19 cellular contexts compared by ENCODE assay signal in the genomic region with DNA sequence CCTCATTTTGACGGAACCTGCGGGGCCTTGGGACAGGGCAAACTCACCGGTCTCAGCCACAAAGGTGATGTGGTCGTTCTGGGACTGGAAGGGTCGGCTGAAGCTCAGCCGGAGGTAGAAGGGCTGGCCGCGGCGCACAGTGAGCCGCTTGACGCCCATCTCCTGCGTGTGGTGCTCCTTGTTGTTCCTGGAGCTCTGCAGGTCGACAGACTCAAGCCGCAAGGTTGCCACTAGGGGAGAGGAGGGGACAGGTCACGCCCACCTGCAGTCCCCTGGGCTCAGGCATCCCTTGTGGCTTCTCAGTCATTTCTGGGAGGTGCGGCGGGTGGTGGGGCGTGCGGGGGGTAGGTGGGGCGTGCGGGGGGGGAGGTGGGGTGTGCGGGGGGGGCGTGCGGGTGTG. TPM values are rescaled to one million over a fixed set of nuclear protein-coding genes. Genes with fewer than 3 reads are reported as not detected.
DNase-seq lines count a peak whose midpoint lies in the region; ATAC-seq, FAIRE-seq and TF ChIP-seq lines count a peak whose summit lies in the region.
"Had no signal": no experiment of that assay in that cellular context is flagged by ENCODE, and none has a peak within 500 bp of the region (broad histone marks: within the 10 kb centered on the region; RNA-seq: fewer than 3 reads in every experiment).

No MANE protein-coding gene starts in this region.

- no peaks in the 10 kb centered on the region for H3K9me2 ChIP-seq in OCI-LY7 (ENCODE audit: insufficient read depth, low read length)

- ATAC-seq in activated CD8-positive, alpha-beta T cell treated with anti-CD3 and anti-CD28 coated beads for 36 hours = peak; percentile 60
- no peak for ATAC-seq in activated CD8-positive, alpha-beta T cell treated with anti-CD3 and anti-CD28 coated beads, Interleukin-2, amount 10 ng/mL, durations not matched to agents 7 days and 5 days
- ATAC-seq in stimulated activated memory B cell treated with anti-CD40 and anti-IgM and Interleukin-4, amounts not matched to agents 10 μg/mL and 1 μg/mL and 100 μg/mL, for 72 hours = peak; percentile 63

- H3K79me2 ChIP-seq in OCI-LY7 (ENCODE audit: insufficient read depth, low read depth, low read length) = no peaks in the 10 kb centered on the region

- BruUV-seq in OCI-LY7 (replicated peaks; lab: Mats Ljungman, UMichigan) = no TSS peak

- CTCF ChIA-PET in activated CD8-positive, alpha-beta T cell treated with anti-CD3 and anti-CD28 coated beads for 36 hours (lab: Charles Lee) = interaction anchor here (1.1 to 5.7 kb wide), 3 partner anchors 8 to 89 kb away, joined by 3 to 30 read pairs (median 4); no protein-coding TSS in a partner anchor
- CTCF ChIA-PET in activated CD8-positive, alpha-beta T cell treated with anti-CD3 and anti-CD28 coated beads, Interleukin-2, amount 10 ng/mL, durations not matched to agents 7 days and 5 days (lab: Charles Lee) = interaction anchor here (1.2 to 1.5 kb wide), 2 partner anchors 89 to 90 kb away, joined by 3 read pairs; no protein-coding TSS in a partner anchor
- CTCF ChIA-PET in OCI-LY7 (lab: Charles Lee; ENCODE audit: unreplicated experiment) = no interaction called here

- H3K9me3 Mint-ChIP-seq in activated CD8-positive, alpha-beta T cell treated with anti-CD3 and anti-CD28 coated beads for 36 hours = no peaks in the 10 kb centered on the region
- H3K9me3 Mint-ChIP-seq in activated CD8-positive, alpha-beta T cell treated with anti-CD3 and anti-CD28 coated beads, Interleukin-2, amount 10 ng/mL, durations not matched to agents 7 days and 5 days (ENCODE audit: insufficient read depth) = no peaks in the 10 kb centered on the region
- H3K9me3 Mint-ChIP-seq in stimulated activated memory B cell treated with anti-CD40 and anti-IgM and Interleukin-4, amounts not matched to agents 10 μg/mL and 1 μg/mL and 100 μg/mL, for 72 hours = no peaks in the 10 kb centered on the region
- H3K9me3 Mint-ChIP-seq: activated T-cell treated with anti-CD3 and anti-CD28 coated beads, Interleukin-2, amount 50 U/mL, for 4 hours had no signal

- H3K4me3 ChIP-seq in OCI-LY7 (ENCODE audit: low read depth, low read length, poor library complexity, severe bottlenecking) = no peak overlapping the region
- H3K4me3 ChIP-seq: smooth muscle cell had no signal

- H3K27ac Mint-ChIP-seq in activated CD8-positive, alpha-beta T cell treated with anti-CD3 and anti-CD28 coated beads for 36 hours = no peak overlapping the region
- H3K27ac Mint-ChIP-seq in activated CD8-positive, alpha-beta T cell treated with anti-CD3 and anti-CD28 coated beads, Interleukin-2, amount 10 ng/mL, durations not matched to agents 7 days and 5 days = no peak overlapping the region
- no peak overlapping the region for H3K27ac Mint-ChIP-seq in stimulated activated memory B cell treated with anti-CD40 and anti-IgM and Interleukin-4, amounts not matched to agents 10 μg/mL and 1 μg/mL and 100 μg/mL, for 72 hours
- H3K27ac Mint-ChIP-seq: IgD-negative memory B cell had no signal

- H2AFZ ChIP-seq in OCI-LY7 (ENCODE audit: low read length) = no peak overlapping the region

- H4K20me1 ChIP-seq in OCI-LY7 (ENCODE audit: insufficient read depth, low read length) = no peaks in the 10 kb centered on the region

- H3K27me3 Mint-ChIP-seq in activated CD8-positive, alpha-beta T cell treated with anti-CD3 and anti-CD28 coated beads for 36 hours = peaks cover 31% of the 10 kb centered on the region
- H3K27me3 Mint-ChIP-seq in activated CD8-positive, alpha-beta T cell treated with anti-CD3 and anti-CD28 coated beads, Interleukin-2, amount 10 ng/mL, durations not matched to agents 7 days and 5 days (ENCODE audit: low read depth) = peaks cover 51% of the 10 kb centered on the region
- H3K27me3 Mint-ChIP-seq in stimulated activated memory B cell treated with anti-CD40 and anti-IgM and Interleukin-4, amounts not matched to agents 10 μg/mL and 1 μg/mL and 100 μg/mL, for 72 hours = peaks cover 50% of the 10 kb centered on the region

- H3K36me3 ChIP-seq in OCI-LY7 (ENCODE audit: insufficient read depth, low read length) = no peaks in the 10 kb centered on the region

- no peak overlapping the region for H3K27ac ChIP-seq in OCI-LY7 (ENCODE audit: low read depth, low read length, poor library complexity, severe bottlenecking)

- intact Hi-C loops in activated CD8-positive, alpha-beta T cell treated with anti-CD3 and anti-CD28 coated beads for 36 hours (cut with micrococcal nuclease) = no loop called here
- intact Hi-C loops in OCI-LY7 (cut with micrococcal nuclease; ENCODE audit: unreplicated experiment) = no loop called here

- DNase-seq in activated CD8-positive, alpha-beta T cell treated with anti-CD3 and anti-CD28 coated beads for 36 hours = peak; percentile 41
- DNase-seq in activated CD8-positive, alpha-beta T cell treated with anti-CD3 and anti-CD28 coated beads, Interleukin-2, amount 10 ng/mL, durations not matched to agents 7 days and 5 days = no peak
- peak; percentile 20 for DNase-seq in OCI-LY7 (ENCODE audit: low spot score)
- peak; percentile 51 for DNase-seq in iPS DF 4.7 (ENCODE audit: extremely low read depth, low spot score)
- DNase-seq in urothelium cell line (ENCODE audit: low spot score) = no peak
- DNase-seq in NCI-H1930 (lab: John Stamatoyannopoulos, UW) = no peak
- no peak for DNase-seq in NCI-H1092 treated with DMSO at 0.1 percent for 48 hours (lab: John Stamatoyannopoulos, UW)
- DNase-seq: activated CD4-positive, CD25-positive, alpha-beta regulatory T cell treated with anti-CD3 and anti-CD28 coated beads, Interleukin-2, amount 50 U/mL, for 72 hours; activated T-cell treated with anti-CD3 and anti-CD28 coated beads, Interleukin-2, amount 50 U/mL, for 4 hours; amniotic stem cell; cortex of kidney; NCI-H1048; T-helper 1 cell had no signal

- H3K4me2 ChIP-seq in OCI-LY7 (ENCODE audit: low read length) = no peak overlapping the region
- H3K4me2 ChIP-seq: smooth muscle cell had no signal

- H3K4me3 Mint-ChIP-seq in activated CD8-positive, alpha-beta T cell treated with anti-CD3 and anti-CD28 coated beads for 36 hours = no peak overlapping the region
- no peak overlapping the region for H3K4me3 Mint-ChIP-seq in activated CD8-positive, alpha-beta T cell treated with anti-CD3 and anti-CD28 coated beads, Interleukin-2, amount 10 ng/mL, durations not matched to agents 7 days and 5 days
- H3K4me3 Mint-ChIP-seq in stimulated activated memory B cell treated with anti-CD40 and anti-IgM and Interleukin-4, amounts not matched to agents 10 μg/mL and 1 μg/mL and 100 μg/mL, for 72 hours = no peak overlapping the region
- H3K4me3 Mint-ChIP-seq: activated T-cell treated with anti-CD3 and anti-CD28 coated beads, Interleukin-2, amount 50 U/mL, for 4 hours; IgD-negative memory B cell had no signal

- POLR2A ChIA-PET in activated CD8-positive, alpha-beta T cell treated with anti-CD3 and anti-CD28 coated beads for 36 hours (lab: Charles Lee) = no interaction called here
- POLR2A ChIA-PET in activated CD8-positive, alpha-beta T cell treated with anti-CD3 and anti-CD28 coated beads, Interleukin-2, amount 10 ng/mL, durations not matched to agents 7 days and 5 days (lab: Charles Lee) = no interaction called here
- POLR2A ChIA-PET in OCI-LY7 (lab: Charles Lee) = no interaction called here

- no peak for TF ChIP-seq CTCF in activated CD8-positive, alpha-beta T cell treated with anti-CD3 and anti-CD28 coated beads for 36 hours (IDR thresholded peaks at IDR 0.05)
- no peak for TF ChIP-seq CTCF in OCI-LY7 (conservative IDR thresholded peaks at IDR 0.05; ENCODE audit: low read length)

- FAIRE-seq in urothelium cell line (lab: Jason Lieb, UNC) = no peak
- FAIRE-seq: H54 had no signal

- H3K4me1 Mint-ChIP-seq in activated CD8-positive, alpha-beta T cell treated with anti-CD3 and anti-CD28 coated beads for 36 hours (ENCODE audit: low read depth) = peaks cover 5% of the 10 kb centered on the region
- H3K4me1 Mint-ChIP-seq in activated CD8-positive, alpha-beta T cell treated with anti-CD3 and anti-CD28 coated beads, Interleukin-2, amount 10 ng/mL, durations not matched to agents 7 days and 5 days (ENCODE audit: low read depth) = peaks cover 4% of the 10 kb centered on the region
- H3K4me1 Mint-ChIP-seq in stimulated activated memory B cell treated with anti-CD40 and anti-IgM and Interleukin-4, amounts not matched to agents 10 μg/mL and 1 μg/mL and 100 μg/mL, for 72 hours = peaks cover 5% of the 10 kb centered on the region
- H3K4me1 Mint-ChIP-seq: IgD-negative memory B cell had no signal

- H3K36me3 Mint-ChIP-seq in activated CD8-positive, alpha-beta T cell treated with anti-CD3 and anti-CD28 coated beads for 36 hours (ENCODE audit: low read depth) = no peaks in the 10 kb centered on the region
- H3K36me3 Mint-ChIP-seq in activated CD8-positive, alpha-beta T cell treated with anti-CD3 and anti-CD28 coated beads, Interleukin-2, amount 10 ng/mL, durations not matched to agents 7 days and 5 days (ENCODE audit: low read depth) = no peaks in the 10 kb centered on the region
- no peaks in the 10 kb centered on the region for H3K36me3 Mint-ChIP-seq in stimulated activated memory B cell treated with anti-CD40 and anti-IgM and Interleukin-4, amounts not matched to agents 10 μg/mL and 1 μg/mL and 100 μg/mL, for 72 hours
- H3K36me3 Mint-ChIP-seq: IgD-negative memory B cell had no signal

- H3K9me3 ChIP-seq in OCI-LY7 (ENCODE audit: low read length) = no peaks in the 10 kb centered on the region

- no peaks in the 10 kb centered on the region for H3K4me1 ChIP-seq in OCI-LY7 (ENCODE audit: insufficient read depth, low read length, poor library complexity, severe bottlenecking)

RNA-seq across cellular contexts. Expression of gene TGM7, which starts 8.7 kb away (rescaled TPM):
- not detected for total RNA-seq in activated CD8-positive, alpha-beta T cell treated with anti-CD3 and anti-CD28 coated beads for 36 hours
- not detected for total RNA-seq in activated CD8-positive, alpha-beta T cell treated with anti-CD3 and anti-CD28 coated beads, Interleukin-2, amount 10 ng/mL, durations not matched to agents 7 days and 5 days
- not detected in 2 replicates for total RNA-seq in OCI-LY7 (2014; rRNA removed; shearing (Covaris generic))
- not detected in 2 replicates for total RNA-seq in OCI-LY7 (2022)
- total RNA-seq: activated T-cell treated with anti-CD3 and anti-CD28 coated beads, Interleukin-2, amount 50 U/mL, for 4 hours; lung microvascular endothelial cell; smooth muscle cell; subcutaneous adipose tissue had no signal

RNA-seq across cellular contexts. Expression of gene TGM5, which starts 26.7 kb away (rescaled TPM):
- under 1 TPM; 0.11 to 0.22 TPM for total RNA-seq in activated CD8-positive, alpha-beta T cell treated with anti-CD3 and anti-CD28 coated beads for 36 hours
- total RNA-seq in activated CD8-positive, alpha-beta T cell treated with anti-CD3 and anti-CD28 coated beads, Interleukin-2, amount 10 ng/mL, durations not matched to agents 7 days and 5 days = under 1 TPM; 0.31 to 0.37 TPM
- not detected in 2 replicates for total RNA-seq in OCI-LY7 (2014; rRNA removed; shearing (Covaris generic))
- total RNA-seq in OCI-LY7 (2022) = not detected in 2 replicates
- total RNA-seq: activated T-cell treated with anti-CD3 and anti-CD28 coated beads, Interleukin-2, amount 50 U/mL, for 4 hours; lung microvascular endothelial cell had no signal

RNA-seq across cellular contexts. Expression of gene LCMT2, which starts 37.0 kb away (rescaled TPM):
- 1 to 10 TPM; 8.3 to 9.2 TPM for total RNA-seq in activated CD8-positive, alpha-beta T cell treated with anti-CD3 and anti-CD28 coated beads for 36 hours
- 10 to 100 TPM; 12.0 to 14.2 TPM for total RNA-seq in activated CD8-positive, alpha-beta T cell treated with anti-CD3 and anti-CD28 coated beads, Interleukin-2, amount 10 ng/mL, durations not matched to agents 7 days and 5 days
- 13.2 and 22.1 TPM in 2 replicates for total RNA-seq in OCI-LY7 (2014; rRNA removed; shearing (Covaris generic))
- total RNA-seq in OCI-LY7 (2022) = 10.5 TPM in 2 replicates

Comparison
In these comparisons a context has a peak if more than half of its experiments do, and no peak if none do; other contexts are left out.
1. DNase-seq: peak in activated CD8-positive, alpha-beta T cell treated with anti-CD3 and anti-CD28 coated beads for 36 hours (single experiment), OCI-LY7 (single experiment) and iPS DF 4.7 (single experiment); none in activated CD8-positive, alpha-beta T cell treated with anti-CD3 and anti-CD28 coated beads, Interleukin-2, amount 10 ng/mL, durations not matched to agents 7 days and 5 days (single experiment), urothelium cell line (single experiment), NCI-H1930 (0 of 2) and NCI-H1092 treated with DMSO at 0.1 percent for 48 hours (single experiment).